Comparison of ENCODE assay signal across 25 cellular contexts in genomic region chr15:66884661-66885237, GRCh38.
DNase-seq lines count a peak whose midpoint lies in the region; ATAC-seq, FAIRE-seq and TF ChIP-seq lines count a peak whose summit lies in the region.
"Had no signal": no experiment of that assay in that cellular context is flagged by ENCODE, and none has a peak within 500 bp of the region (broad histone marks: within the 10 kb centered on the region; RNA-seq: fewer than 3 reads in every experiment).

No MANE protein-coding gene starts in this region.

- H3K4me1 Mint-ChIP-seq in activated CD4-positive, alpha-beta T cell treated with anti-CD3 and anti-CD28 coated beads, Interleukin-2, amount 10 ng/mL, durations not matched to agents 7 days and 5 days: no peaks in the 10 kb centered on the region
- peaks cover 4% of the 10 kb centered on the region for H3K4me1 Mint-ChIP-seq in activated CD4-positive, alpha-beta T cell treated with anti-CD3 and anti-CD28 coated beads for 36 hours
- H3K4me1 Mint-ChIP-seq: T-cell had no signal

- no peak overlapping the region for H3K27ac ChIP-seq in mesenchymal stem cell (ENCODE audit: low read length, poor library complexity, severe bottlenecking)
- H3K27ac ChIP-seq in subcutaneous abdominal adipose tissue (ENCODE audit: low read depth, low read length): peak overlapping the region; percentile 78
- H3K27ac ChIP-seq: 22Rv1, KMS-11 had no signal

- no peak overlapping the region for H4K91ac ChIP-seq in mesenchymal stem cell (ENCODE audit: low read length)

- intact Hi-C loops in activated CD4-positive, alpha-beta T cell treated with anti-CD3 and anti-CD28 coated beads for 36 hours (cut with DNase I, micrococcal nuclease): no loop called here

- no peak overlapping the region for H2BK120ac ChIP-seq in mesenchymal stem cell (ENCODE audit: low read depth, low read length)

- H3K4me2 ChIP-seq in mesenchymal stem cell (ENCODE audit: low read length, poor library complexity, severe bottlenecking): no peak overlapping the region
- H3K4me2 ChIP-seq: KMS-11 had no signal

- H2AK5ac ChIP-seq in mesenchymal stem cell (ENCODE audit: low read length, severe bottlenecking): peak overlapping the region; percentile 73

- no peak for TF ChIP-seq POLR2A in H54 (IDR thresholded peaks at IDR 0.05; ENCODE audit: low read depth, low read length)

- no peaks in the 10 kb centered on the region for H3K36me3 ChIP-seq in mesenchymal stem cell (ENCODE audit: control insufficient read depth in 1 of 2, insufficient read depth in 2 of 2, low read depth in 1 of 2, low read length in 2 of 2)
- no peaks in the 10 kb centered on the region for H3K36me3 ChIP-seq in subcutaneous abdominal adipose tissue (ENCODE audit: control insufficient read depth in 5 of 5, insufficient read depth in 5 of 5, low read length in 5 of 5)

- CTCF ChIA-PET in activated CD4-positive, alpha-beta T cell treated with anti-CD3 and anti-CD28 coated beads, Interleukin-2, amount 10 ng/mL, durations not matched to agents 7 days and 5 days (lab: Charles Lee): no interaction called here
- CTCF ChIA-PET in activated CD4-positive, alpha-beta T cell treated with anti-CD3 and anti-CD28 coated beads for 36 hours (lab: Charles Lee): no interaction called here

- peak; percentile 1 for DNase-seq in activated CD4-positive, alpha-beta T cell treated with anti-CD3 and anti-CD28 coated beads, Interleukin-2, amount 10 ng/mL, durations not matched to agents 7 days and 5 days
- no peak for DNase-seq in activated CD4-positive, alpha-beta T cell treated with anti-CD3 and anti-CD28 coated beads for 36 hours
- peak; percentile 26 for DNase-seq in activated CD8-positive, alpha-beta memory T cell treated with anti-CD3 and anti-CD28 coated beads, Interleukin-2, amount 50 U/mL, for 48 hours
- DNase-seq in mesenchymal stem cell (no peak), H54 (ENCODE audit: insufficient read length, low spot score) (no peak)
- DNase-seq: activated CD4-positive, CD25-positive, alpha-beta regulatory T cell treated with anti-CD3 and anti-CD28 coated beads, Interleukin-2, amount 50 U/mL, for 72 hours; AML-193; DMS53; GDM1; NCI-H2029; psoas muscle; SHP77 treated with DMSO at 0.1 percent for 48 hours; stimulated activated naive B cell treated with anti-CD40 and anti-IgM and Interleukin-4, amounts not matched to agents 10 μg/mL and 1 μg/mL and 100 μg/mL, for 72 hours; T-cell had no signal

- H3K4me1 ChIP-seq in mesenchymal stem cell (ENCODE audit: control insufficient read depth, insufficient read depth, low read depth, low read length) (peaks cover 29% of the 10 kb centered on the region), subcutaneous abdominal adipose tissue (ENCODE audit: control insufficient read depth in 5 of 5, insufficient read depth in 5 of 5, low read length in 5 of 5) (peaks cover 13 to 67% (median 46%) of the 10 kb centered on the region in 5 donors)

- no peak overlapping the region for H3K18ac ChIP-seq in mesenchymal stem cell (ENCODE audit: low read depth in 1 of 2, low read length in 2 of 2)

- H4K8ac ChIP-seq in mesenchymal stem cell (ENCODE audit: low read length): no peak overlapping the region

- ATAC-seq in activated CD4-positive, alpha-beta T cell treated with anti-CD3 and anti-CD28 coated beads for 36 hours: no peak
- ATAC-seq in HG02763 (IDR thresholded peaks at IDR 0.05; ENCODE audit: unreplicated experiment) (no peak), HG03520 (IDR thresholded peaks at IDR 0.05; ENCODE audit: unreplicated experiment) (no peak)
- ATAC-seq: CD8-positive, alpha-beta T cell; psoas muscle; stimulated activated naive B cell treated with anti-CD40 and anti-IgM and Interleukin-4, amounts not matched to agents 10 μg/mL and 1 μg/mL and 100 μg/mL, for 72 hours; T-cell had no signal

- H3K36me3 Mint-ChIP-seq in activated CD4-positive, alpha-beta T cell treated with anti-CD3 and anti-CD28 coated beads, Interleukin-2, amount 10 ng/mL, durations not matched to agents 7 days and 5 days (ENCODE audit: low read depth): no peaks in the 10 kb centered on the region
- H3K36me3 Mint-ChIP-seq in activated CD4-positive, alpha-beta T cell treated with anti-CD3 and anti-CD28 coated beads for 36 hours (ENCODE audit: low read depth): no peaks in the 10 kb centered on the region
- H3K36me3 Mint-ChIP-seq: activated naive CD8-positive, alpha-beta T cell; brain; CD8-positive, alpha-beta T cell; T-cell had no signal

- POLR2A ChIA-PET in activated CD4-positive, alpha-beta T cell treated with anti-CD3 and anti-CD28 coated beads, Interleukin-2, amount 10 ng/mL, durations not matched to agents 7 days and 5 days (lab: Charles Lee): no interaction called here
- POLR2A ChIA-PET in activated CD4-positive, alpha-beta T cell treated with anti-CD3 and anti-CD28 coated beads for 36 hours (lab: Charles Lee): no interaction called here

- H3K9me3 ChIP-seq in mesenchymal stem cell (ENCODE audit: control insufficient read depth, low read length) (peaks cover 6% of the 10 kb centered on the region), subcutaneous abdominal adipose tissue (ENCODE audit: control insufficient read depth in 5 of 5, low read length in 5 of 5) (no peaks in the 10 kb centered on the region)
- H3K9me3 ChIP-seq: psoas muscle had no signal

- WGBS in mesenchymal stem cell: 98% methylated on average over 5 of the region's 8 CpGs

- no peak overlapping the region for H2BK12ac ChIP-seq in mesenchymal stem cell (ENCODE audit: low read length in 2 of 2)

- H3K14ac ChIP-seq in mesenchymal stem cell (ENCODE audit: low read length in 2 of 2): no peak overlapping the region

- H3K27ac Mint-ChIP-seq in activated CD4-positive, alpha-beta T cell treated with anti-CD3 and anti-CD28 coated beads, Interleukin-2, amount 10 ng/mL, durations not matched to agents 7 days and 5 days: no peak overlapping the region
- H3K27ac Mint-ChIP-seq in activated CD4-positive, alpha-beta T cell treated with anti-CD3 and anti-CD28 coated beads for 36 hours: no peak overlapping the region
- H3K27ac Mint-ChIP-seq: activated naive CD8-positive, alpha-beta T cell; CD8-positive, alpha-beta T cell; stimulated activated naive B cell treated with anti-CD40 and anti-IgM and Interleukin-4, amounts not matched to agents 10 μg/mL and 1 μg/mL and 100 μg/mL, for 72 hours; T-cell had no signal

- H3K79me1 ChIP-seq in mesenchymal stem cell (replicated peaks; ENCODE audit: low read length, poor library complexity, severe bottlenecking): no peaks in the 10 kb centered on the region

- H3K4me3 ChIP-seq in mesenchymal stem cell (ENCODE audit: insufficient read depth in 1 of 2, low read depth in 1 of 2, low read length in 2 of 2) (no peak overlapping the region), subcutaneous abdominal adipose tissue (ENCODE audit: low read depth in 1 of 5, low read length in 5 of 5) (no peak overlapping the region)
- H3K4me3 ChIP-seq: psoas muscle had no signal

- no peak overlapping the region for H3K4me3 Mint-ChIP-seq in activated CD4-positive, alpha-beta T cell treated with anti-CD3 and anti-CD28 coated beads, Interleukin-2, amount 10 ng/mL, durations not matched to agents 7 days and 5 days
- no peak overlapping the region for H3K4me3 Mint-ChIP-seq in activated CD4-positive, alpha-beta T cell treated with anti-CD3 and anti-CD28 coated beads for 36 hours
- H3K4me3 Mint-ChIP-seq: activated naive CD8-positive, alpha-beta T cell; brain; CD8-positive, alpha-beta T cell; stimulated activated naive B cell treated with anti-CD40 and anti-IgM and Interleukin-4, amounts not matched to agents 10 μg/mL and 1 μg/mL and 100 μg/mL, for 72 hours; T-cell had no signal

- peak overlapping the region; percentile 62 for H2BK15ac ChIP-seq in mesenchymal stem cell (ENCODE audit: low read depth, poor library complexity, severe bottlenecking)

- no peak for FAIRE-seq in H54 (lab: Jason Lieb, UNC)
- FAIRE-seq: colon, HTR-8/SVneo, TTC549 had no signal

- no peak overlapping the region for H3K23ac ChIP-seq in mesenchymal stem cell (ENCODE audit: low read length in 2 of 2)

- H3K9ac ChIP-seq in mesenchymal stem cell (ENCODE audit: low read length) (peak overlapping the region; percentile 67), subcutaneous abdominal adipose tissue (ENCODE audit: low read length in 5 of 5) (no peak overlapping the region)
- H3K9ac ChIP-seq: KMS-11 had no signal

- no peak overlapping the region for H2AFZ ChIP-seq in mesenchymal stem cell (ENCODE audit: low read depth, low read length)

- H3K4ac ChIP-seq in mesenchymal stem cell (ENCODE audit: low read depth in 1 of 2, low read length in 2 of 2): no peak overlapping the region

- H2BK5ac ChIP-seq in mesenchymal stem cell (ENCODE audit: low read depth, low read length, poor library complexity, severe bottlenecking): no peak overlapping the region

- H3K27me3 Mint-ChIP-seq in activated CD4-positive, alpha-beta T cell treated with anti-CD3 and anti-CD28 coated beads, Interleukin-2, amount 10 ng/mL, durations not matched to agents 7 days and 5 days: peaks cover under 1% of the 10 kb centered on the region
- H3K27me3 Mint-ChIP-seq in activated CD4-positive, alpha-beta T cell treated with anti-CD3 and anti-CD28 coated beads for 36 hours: peaks cover 2% of the 10 kb centered on the region
- H3K27me3 Mint-ChIP-seq: activated naive CD8-positive, alpha-beta T cell had no signal

- H3K9me3 Mint-ChIP-seq in activated CD4-positive, alpha-beta T cell treated with anti-CD3 and anti-CD28 coated beads, Interleukin-2, amount 10 ng/mL, durations not matched to agents 7 days and 5 days: peaks cover 17% of the 10 kb centered on the region
- H3K9me3 Mint-ChIP-seq in activated CD4-positive, alpha-beta T cell treated with anti-CD3 and anti-CD28 coated beads for 36 hours (ENCODE audit: low read depth): peaks cover 2% of the 10 kb centered on the region
- H3K9me3 Mint-ChIP-seq: stimulated activated naive B cell treated with anti-CD40 and anti-IgM and Interleukin-4, amounts not matched to agents 10 μg/mL and 1 μg/mL and 100 μg/mL, for 72 hours had no signal

- H3K27me3 ChIP-seq in mesenchymal stem cell (ENCODE audit: control insufficient read depth in 1 of 2, insufficient read depth in 1 of 2, low read length in 2 of 2): no peaks in the 10 kb centered on the region
- H3K27me3 ChIP-seq in subcutaneous abdominal adipose tissue (ENCODE audit: control insufficient read depth in 5 of 5, insufficient read depth in 4 of 5, low read length in 5 of 5): peaks cover 0 to 3% (median 0%) of the 10 kb centered on the region in 5 donors

Comparison
In these comparisons a context has a peak if more than half of its experiments do, and no peak if none do; other contexts are left out.
1. DNase-seq: peak in activated CD4-positive, alpha-beta T cell treated with anti-CD3 and anti-CD28 coated beads, Interleukin-2, amount 10 ng/mL, durations not matched to agents 7 days and 5 days (single experiment) and activated CD8-positive, alpha-beta memory T cell treated with anti-CD3 and anti-CD28 coated beads, Interleukin-2, amount 50 U/mL, for 48 hours (single experiment); none in activated CD4-positive, alpha-beta T cell treated with anti-CD3 and anti-CD28 coated beads for 36 hours (single experiment), mesenchymal stem cell (single experiment) and H54 (single experiment).